Comparison of ENCODE assay signal across 1 cellular context in genomic region chr7:46153583-46153950, GRCh38.
TF ChIP-seq lines count a peak whose summit lies in the region.

No MANE protein-coding gene starts in this region.

TF ChIP-seq in A549, 52 proteins besides CTCF, POLR2A, EP300 and RAD21 (continued from another document):
- TF ChIP-seq, protein P1, sequence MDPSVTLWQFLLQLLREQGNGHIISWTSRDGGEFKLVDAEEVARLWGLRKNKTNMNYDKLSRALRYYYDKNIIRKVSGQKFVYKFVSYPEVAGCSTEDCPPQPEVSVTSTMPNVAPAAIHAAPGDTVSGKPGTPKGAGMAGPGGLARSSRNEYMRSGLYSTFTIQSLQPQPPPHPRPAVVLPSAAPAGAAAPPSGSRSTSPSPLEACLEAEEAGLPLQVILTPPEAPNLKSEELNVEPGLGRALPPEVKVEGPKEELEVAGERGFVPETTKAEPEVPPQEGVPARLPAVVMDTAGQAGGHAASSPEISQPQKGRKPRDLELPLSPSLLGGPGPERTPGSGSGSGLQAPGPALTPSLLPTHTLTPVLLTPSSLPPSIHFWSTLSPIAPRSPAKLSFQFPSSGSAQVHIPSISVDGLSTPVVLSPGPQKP (IDR thresholded peaks at IDR 0.05; ENCODE audit: low read depth, low read length), result no peak
- no peak for TF ChIP-seq ATOH8 (CRISPR knock-in tag; IDR thresholded peaks at IDR 0.05; ENCODE audit: low read depth)
- TF ChIP-seq FOSB (CRISPR knock-in tag; IDR thresholded peaks at IDR 0.05), result no peak
- TF ChIP-seq CHD4 (IDR thresholded peaks at IDR 0.05; ENCODE audit: borderline replicate concordance), result no peak
- no peak for TF ChIP-seq MAX (IDR thresholded peaks at IDR 0.05)
- no peak for TF ChIP-seq FOXS1 (CRISPR knock-in tag; IDR thresholded peaks at IDR 0.05)
